Comparison of ENCODE assay signal across 31 cellular contexts in genomic region chr4:144801731-144802130, GRCh38.
"Had no signal": no experiment of that assay in that cellular context is flagged by ENCODE, and none has a peak within 500 bp of the region (broad histone marks: within the 10 kb centered on the region; RNA-seq: fewer than 3 reads in every experiment).

No MANE protein-coding gene starts in this region.

- H3K27ac ChIP-seq: neutrophil, pancreas, psoas muscle, right lobe of liver, sigmoid colon, suprapubic skin, testis, tibial artery, transverse colon, upper lobe of left lung, vagina had no signal

- H3K36me3 Mint-ChIP-seq: natural killer cell treated with Interleukin-12 subunit alpha and Interleukin-12 subunit beta and Interleukin-15 and Interleukin-18, amount 100 ng/mL, for 72 hours; stimulated activated memory B cell treated with anti-CD40 and anti-IgM and Interleukin-4, amounts not matched to agents 10 μg/mL and 1 μg/mL and 100 μg/mL, for 72 hours had no signal

- DNase-seq: naive thymus-derived CD8-positive, alpha-beta T cell; nephron progenitor cell; nucleus accumbens; pancreas; posterior cingulate gyrus; psoas muscle; right cardiac atrium; right lobe of liver; sigmoid colon; small intestine; stimulated activated CD4-positive, alpha-beta T cell treated with anti-CD3 and anti-CD28 coated beads, Interleukin-15, amount 100 ng/mL, for 24 hours; stimulated activated CD4-positive, alpha-beta T cell treated with anti-CD3 and anti-CD28 coated beads, Interleukin-2, amount 100 ng/mL, for 24 hours; stimulated activated CD4-positive, alpha-beta T cell treated with anti-CD3 and anti-CD28 coated beads, Interleukin-4, amount 100 ng/mL, for 1 hour; stimulated activated CD4-positive, alpha-beta T cell treated with anti-CD3 and anti-CD28 coated beads, Interleukin-4, amount 100 ng/mL, for 4 hours; stimulated activated CD8-positive, alpha-beta memory T cell treated with anti-CD3 and anti-CD28 coated beads, Interleukin-4, amount 100 ng/mL, for 48 hours; stimulated activated naive CD4-positive, alpha-beta T cell; stimulated activated naive CD8-positive, alpha-beta T cell treated with anti-CD3 and anti-CD28 coated beads, Interleukin-15, amount 100 ng/mL, for 72 hours; stimulated activated naive CD8-positive, alpha-beta T cell treated with anti-CD3 and anti-CD28 coated beads, Interleukin-15, Interleukin-2, amounts not matched to agents 100 U/mL and 50 U/mL, for 24 hours; substantia nigra; testis; tibial artery; transverse colon; upper lobe of left lung had no signal

- H3K27ac Mint-ChIP-seq: naive thymus-derived CD8-positive, alpha-beta T cell; natural killer cell treated with Interleukin-12 subunit alpha and Interleukin-12 subunit beta and Interleukin-15 and Interleukin-18, amount 100 ng/mL, for 72 hours; nephron progenitor cell; progenitor cell of endocrine pancreas; stimulated activated memory B cell treated with anti-CD40 and anti-IgM and Interleukin-4, amounts not matched to agents 10 μg/mL and 1 μg/mL and 100 μg/mL, for 72 hours; stimulated activated naive CD8-positive, alpha-beta T cell treated with anti-CD3 and anti-CD28 coated beads, Interleukin-15, amount 100 ng/mL, for 72 hours had no signal

- H3K4me1 ChIP-seq: pancreas, psoas muscle, right lobe of liver, sigmoid colon, suprapubic skin, testis, tibial artery, transverse colon, upper lobe of left lung, vagina had no signal

- H3K36me3 ChIP-seq: neutrophil, pancreas, right lobe of liver, sigmoid colon, suprapubic skin, tibial artery, transverse colon, upper lobe of left lung, vagina had no signal

- H3K27me3 ChIP-seq: neutrophil, pancreas, right lobe of liver, sigmoid colon, suprapubic skin, testis, tibial artery, transverse colon, upper lobe of left lung, vagina had no signal

- H3K27me3 Mint-ChIP-seq: naive thymus-derived CD8-positive, alpha-beta T cell; natural killer cell treated with Interleukin-12 subunit alpha and Interleukin-12 subunit beta and Interleukin-15 and Interleukin-18, amount 100 ng/mL, for 72 hours; progenitor cell of endocrine pancreas; stimulated activated memory B cell treated with anti-CD40 and anti-IgM and Interleukin-4, amounts not matched to agents 10 μg/mL and 1 μg/mL and 100 μg/mL, for 72 hours; stimulated activated naive CD8-positive, alpha-beta T cell treated with anti-CD3 and anti-CD28 coated beads, Interleukin-15, amount 100 ng/mL, for 72 hours had no signal

- H3K4me1 Mint-ChIP-seq: naive thymus-derived CD8-positive, alpha-beta T cell; nephron progenitor cell; neural crest cell; stimulated activated memory B cell treated with anti-CD40 and anti-IgM and Interleukin-4, amounts not matched to agents 10 μg/mL and 1 μg/mL and 100 μg/mL, for 72 hours; stimulated activated naive CD8-positive, alpha-beta T cell treated with anti-CD3 and anti-CD28 coated beads, Interleukin-15, amount 100 ng/mL, for 72 hours had no signal

- FAIRE-seq: pancreas, small intestine, urothelium cell line had no signal

- H3K4me3 ChIP-seq: pancreas, psoas muscle, right lobe of liver, sigmoid colon, suprapubic skin, testis, tibial artery, transverse colon, upper lobe of left lung, vagina had no signal

- H3K9me3 ChIP-seq: neutrophil, pancreas, testis, transverse colon, vagina had no signal

- H3K4me3 Mint-ChIP-seq: naive thymus-derived CD8-positive, alpha-beta T cell; natural killer cell treated with Interleukin-12 subunit alpha and Interleukin-12 subunit beta and Interleukin-15 and Interleukin-18, amount 100 ng/mL, for 72 hours; nephron progenitor cell; neural crest cell; stimulated activated memory B cell treated with anti-CD40 and anti-IgM and Interleukin-4, amounts not matched to agents 10 μg/mL and 1 μg/mL and 100 μg/mL, for 72 hours; stimulated activated naive CD8-positive, alpha-beta T cell treated with anti-CD3 and anti-CD28 coated beads, Interleukin-15, amount 100 ng/mL, for 72 hours had no signal
